In the genomic region with DNA sequence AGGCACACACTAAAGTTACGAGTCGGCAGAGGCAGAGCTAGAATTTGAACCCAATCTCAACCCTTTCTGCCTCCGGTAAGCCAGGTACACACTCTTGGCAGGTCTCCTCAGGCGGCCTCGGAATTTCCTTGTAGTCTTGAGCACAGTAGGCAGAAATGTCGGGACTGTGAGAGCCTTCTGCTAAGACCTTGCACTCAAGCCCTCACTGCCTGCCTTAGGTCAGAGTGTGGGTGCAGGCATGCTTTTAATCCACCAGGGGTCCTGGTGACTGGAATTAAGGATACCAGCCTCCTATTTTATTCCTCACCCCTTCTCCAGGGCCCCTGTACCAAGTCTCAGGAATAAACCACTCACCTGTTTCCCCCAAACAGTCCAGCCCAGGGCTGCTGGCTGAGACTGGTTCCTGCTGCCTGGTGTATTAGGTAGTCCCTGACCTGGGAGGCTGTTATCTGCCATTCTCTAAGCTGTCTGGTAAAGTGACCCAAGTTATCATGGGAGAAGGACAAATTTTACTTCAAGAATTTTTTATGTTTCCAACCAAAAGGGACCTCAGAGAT, we compare ENCODE assay signal across 8 cellular contexts. TPM values are rescaled to one million over a fixed set of nuclear protein-coding genes. Genes with fewer than 3 reads are reported as not detected.
DNase-seq lines count a peak whose midpoint lies in the region; ATAC-seq and TF ChIP-seq lines count a peak whose summit lies in the region.

No MANE protein-coding gene starts in this region.

- intact Hi-C loops in MCF 10A (cut with micrococcal nuclease), result loop anchor here (1.0 to 10.0 kb wide), 2 partner anchors 129 to 228 kb away; partner anchors contain the start of gene CALU

- no TSS peak for BruUV-seq in MCF 10A (replicated peaks; lab: Mats Ljungman, UMichigan)

- H3K27ac Mint-ChIP-seq in MCF 10A (ENCODE audit: low read depth, unreplicated experiment), result peak overlapping the region; percentile 84

- peaks cover 3% of the 10 kb centered on the region for H3K36me3 Mint-ChIP-seq in MCF 10A (ENCODE audit: insufficient read depth, unreplicated experiment)

- no peaks in the 10 kb centered on the region for H3K27me3 Mint-ChIP-seq in MCF 10A (ENCODE audit: insufficient read depth, unreplicated experiment)

- H3K4me3 Mint-ChIP-seq in MCF 10A (ENCODE audit: unreplicated experiment), result peak overlapping the region; percentile 82

- no peaks in the 10 kb centered on the region for H3K9me3 ChIP-seq in KOPT-K1 (ENCODE audit: insufficient read depth, low read length, poor library complexity, severe bottlenecking)

- H3K27ac ChIP-seq in KOPT-K1 (ENCODE audit: low read depth, low read length, poor library complexity, severe bottlenecking), result peak overlapping the region; percentile 70

- H3K4me1 Mint-ChIP-seq in MCF 10A (ENCODE audit: insufficient read depth, unreplicated experiment), result peaks cover 14% of the 10 kb centered on the region

- peak; percentile 39 for ATAC-seq in GM21529 (IDR thresholded peaks at IDR 0.05; ENCODE audit: unreplicated experiment)

- TF ChIP-seq CTCF in MCF 10A (IDR thresholded peaks at IDR 0.05; ENCODE audit: unreplicated experiment), result peak; percentile 43

- POLR2A ChIA-PET in MCF 10A (lab: Yijun Ruan, JAX), result interaction anchor here (0.5 to 3.1 kb wide), 16 partner anchors 19 to 249 kb away, joined by 3 to 48 read pairs (median 4); partner anchors contain the start of genes CALU, IRF5 and TNPO3

- H3K36me3 ChIP-seq in KOPT-K1 (ENCODE audit: insufficient read depth, low read length), result peaks cover 21% of the 10 kb centered on the region; the same call in 1 of the 2 replicates

- CTCF ChIA-PET in MCF 10A (lab: Yijun Ruan, JAX), result interaction anchor here (0.6 to 3.8 kb wide), 13 partner anchors 11 to 1487 kb away, joined by 3 to 32 read pairs (median 3); partner anchors contain the start of gene METTL2B

- no peaks in the 10 kb centered on the region for H3K9me3 Mint-ChIP-seq in MCF 10A (ENCODE audit: unreplicated experiment)

- DNase-seq in Daoy (ENCODE audit: low read depth) (peak; percentile 75), SKM-1 (lab: John Stamatoyannopoulos, UW; ENCODE audit: unreplicated experiment) (peak; percentile 25), MCF 10A (ENCODE audit: unreplicated experiment) (peak; percentile 71), kidney tubule cell (ENCODE audit: low spot score) (peak; percentile 80), NCI-H1048 (lab: John Stamatoyannopoulos, UW) (no peak)
- DNase-seq in stimulated activated CD4-positive, alpha-beta T cell treated with anti-CD3 and anti-CD28 coated beads, Interleukin-4, amount 100 ng/mL, for 24 hours, result peak; percentile 61

RNA-seq across cellular contexts. Expression of gene ATP6V1F, which starts 0.9 kb away (rescaled TPM):
- total RNA-seq in Daoy (2014; rRNA removed; shearing (Covaris generic)), result 103 and 130 TPM in 2 replicates
- total RNA-seq in MCF 10A (2022), result 125 and 152 TPM in 2 replicates

RNA-seq across cellular contexts. Expression of gene FLNC, which starts 33.3 kb away (rescaled TPM):
- total RNA-seq in Daoy (2014; rRNA removed; shearing (Covaris generic)), result 67.5 and 81.1 TPM in 2 replicates
- total RNA-seq in MCF 10A (2022), result 0.28 and 0.44 TPM in 2 replicates

RNA-seq across cellular contexts. Expression of gene KCP, which starts 47.0 kb away (rescaled TPM):
- 0.06 and 0.48 TPM in 2 replicates for total RNA-seq in Daoy (2014; rRNA removed; shearing (Covaris generic))
- total RNA-seq in MCF 10A (2022), result 0.42 and 0.68 TPM in 2 replicates

Comparison
In these comparisons a context has a peak if more than half of its experiments do, and no peak if none do; other contexts are left out.
1. RNA of gene FLNC, which starts 33.3 kb away (total RNA-seq): 67.5 to 81.1 TPM in Daoy; 0.28 to 0.44 TPM in MCF 10A; every median in the first group is over 10 times any median in the second.